30 cellular contexts compared by ENCODE assay signal in genomic region chr20:44195613-44196012, GRCh38. TPM values are rescaled to one million over a fixed set of nuclear protein-coding genes. Genes with fewer than 3 reads are reported as not detected.
"Had no signal": no experiment of that assay in that cellular context is flagged by ENCODE, and none has a peak within 500 bp of the region (broad histone marks: within the 10 kb centered on the region; RNA-seq: fewer than 3 reads in every experiment).

No MANE protein-coding gene starts in this region.

- ATAC-seq: activated CD4-positive, CD25-positive, alpha-beta regulatory T cell treated with anti-CD3 and anti-CD28 coated beads, Interleukin-2, amount 50 U/mL, for 24 hours; left lung; natural killer cell; stimulated activated naive CD8-positive, alpha-beta T cell treated with anti-CD3 and anti-CD28 coated beads, Interleukin-15, Interleukin-2, amounts not matched to agents 100 U/mL and 50 U/mL, for 24 hours had no signal

- H3K4me3 ChIP-seq: esophagus muscularis mucosa, hepatocyte, left lung, ovary, prostate gland, right atrium auricular region, upper lobe of left lung had no signal

- FAIRE-seq: colon, frontal cortex had no signal

- H3K27ac Mint-ChIP-seq: activated CD4-positive, alpha-beta memory T cell treated with anti-CD3 and anti-CD28 coated beads, Interleukin-2, amount 10 ng/mL, durations not matched to agents 7 days and 5 days; activated CD4-positive, alpha-beta T cell treated with anti-CD3 and anti-CD28 coated beads, Interleukin-2, amount 10 ng/mL, durations not matched to agents 24 days and 14 days; activated naive CD4-positive, alpha-beta T cell treated with anti-CD3 and anti-CD28 coated beads for 36 hours; mesothelial cell of epicardium had no signal

- H3K9me3 ChIP-seq: esophagus muscularis mucosa, left lung, ovary, prostate gland, right atrium auricular region, upper lobe of left lung had no signal

- H3K36me3 ChIP-seq: ovary had no signal

- H3K4me1 ChIP-seq: left lung, prostate gland had no signal

- H3K4me2 ChIP-seq: hepatocyte had no signal

- H3K27ac ChIP-seq: hepatocyte, left lung, ovary, prostate gland, right atrium auricular region, upper lobe of left lung, VCaP had no signal

- H2AFZ ChIP-seq: hepatocyte had no signal

- DNase-seq: activated CD4-positive, alpha-beta memory T cell treated with anti-CD3 and anti-CD28 coated beads, Interleukin-2, amount 10 ng/mL, durations not matched to agents 7 days and 5 days; activated CD4-positive, alpha-beta T cell treated with anti-CD3 and anti-CD28 coated beads, Interleukin-2, amount 10 ng/mL, durations not matched to agents 24 days and 14 days; activated naive CD4-positive, alpha-beta T cell treated with anti-CD3 and anti-CD28 coated beads for 36 hours; aorta; central memory CD4-positive, alpha-beta T cell; effector memory CD8-positive, alpha-beta T cell; glutamatergic neuron; immature natural killer cell; left lung; natural killer cell; ovary; stimulated activated CD4-positive, alpha-beta T cell treated with anti-CD3 and anti-CD28 coated beads, Interleukin-4, amount 100 ng/mL, for 4 hours; stimulated activated naive CD8-positive, alpha-beta T cell treated with anti-CD3 and anti-CD28 coated beads, Interleukin-15, Interleukin-2, amounts not matched to agents 100 U/mL and 50 U/mL, for 24 hours; T-helper 1 cell; T1000; upper lobe of left lung had no signal

- H3K4me3 Mint-ChIP-seq: activated CD4-positive, alpha-beta memory T cell treated with anti-CD3 and anti-CD28 coated beads, Interleukin-2, amount 10 ng/mL, durations not matched to agents 7 days and 5 days; activated CD4-positive, alpha-beta T cell treated with anti-CD3 and anti-CD28 coated beads, Interleukin-2, amount 10 ng/mL, durations not matched to agents 24 days and 14 days; activated naive CD4-positive, alpha-beta T cell treated with anti-CD3 and anti-CD28 coated beads for 36 hours; brain; effector memory CD8-positive, alpha-beta T cell; immature natural killer cell; mesothelial cell of epicardium; natural killer cell had no signal

- H3K4me1 Mint-ChIP-seq: mesothelial cell of epicardium had no signal

- H3K27me3 ChIP-seq: esophagus muscularis mucosa, hepatocyte, left lung, ovary, right atrium auricular region, upper lobe of left lung had no signal

- H3K27me3 Mint-ChIP-seq: brain; effector memory CD8-positive, alpha-beta T cell had no signal

- H3K9me3 Mint-ChIP-seq: activated CD4-positive, alpha-beta memory T cell treated with anti-CD3 and anti-CD28 coated beads, Interleukin-2, amount 10 ng/mL, durations not matched to agents 7 days and 5 days; activated CD4-positive, alpha-beta T cell treated with anti-CD3 and anti-CD28 coated beads, Interleukin-2, amount 10 ng/mL, durations not matched to agents 24 days and 14 days; activated naive CD4-positive, alpha-beta T cell treated with anti-CD3 and anti-CD28 coated beads for 36 hours; brain; effector memory CD8-positive, alpha-beta T cell; immature natural killer cell; mesothelial cell of epicardium; natural killer cell had no signal

RNA-seq across cellular contexts. Expression of gene JPH2, which starts 8.6 kb away (rescaled TPM):
- total RNA-seq: activated naive CD4-positive, alpha-beta T cell treated with anti-CD3 and anti-CD28 coated beads for 36 hours; lung microvascular endothelial cell; natural killer cell had no signal
- polyA plus RNA-seq: immature natural killer cell had no signal

RNA-seq across cellular contexts. Expression of gene GDAP1L1, which starts 51.5 kb away (rescaled TPM):
- total RNA-seq: activated CD4-positive, alpha-beta memory T cell treated with anti-CD3 and anti-CD28 coated beads, Interleukin-2, amount 10 ng/mL, durations not matched to agents 7 days and 5 days; activated CD4-positive, alpha-beta T cell treated with anti-CD3 and anti-CD28 coated beads, Interleukin-2, amount 10 ng/mL, durations not matched to agents 24 days and 14 days; aorta; dermis microvascular lymphatic vessel endothelial cell; kidney epithelial cell; left lung; lung microvascular endothelial cell; natural killer cell; subcutaneous adipose tissue; upper lobe of left lung had no signal
- polyA plus RNA-seq: aorta, immature natural killer cell had no signal
